Comparison of ENCODE assay signal across 10 cellular contexts in genomic region chr2:159287733-159288132, GRCh38. TPM values are rescaled to one million over a fixed set of nuclear protein-coding genes. Genes with fewer than 3 reads are reported as not detected.
DNase-seq lines count a peak whose midpoint lies in the region; ATAC-seq and TF ChIP-seq lines count a peak whose summit lies in the region.
"Had no signal": no experiment of that assay in that cellular context is flagged by ENCODE, and none has a peak within 500 bp of the region (broad histone marks: within the 10 kb centered on the region; RNA-seq: fewer than 3 reads in every experiment).

No MANE protein-coding gene starts in this region.

- H3K4me3 Mint-ChIP-seq in CD4-positive, alpha-beta memory T cell, result peak overlapping the region in 7 of 8 donors; percentile 20 to 90 (median 61)
- H3K4me3 Mint-ChIP-seq in brain, result peak overlapping the region; percentile 89 to 94 (median 93)

- CTCF ChIA-PET in CD4-positive, alpha-beta memory T cell (lab: Charles Lee; ENCODE audit: partially characterized antibody), result interaction anchor here (1.2 to 1.7 kb wide), 3 partner anchors 8 to 78 kb away, joined by 3 to 4 read pairs (median 4); no protein-coding TSS in a partner anchor

- H3K4me1 Mint-ChIP-seq in CD4-positive, alpha-beta memory T cell, result peaks cover 15 to 30% (median 23%) of the 10 kb centered on the region in 4 donors
- H3K4me1 Mint-ChIP-seq in brain, result peaks cover 43% of the 10 kb centered on the region

- H3K36me3 ChIP-seq in CD4-positive, alpha-beta memory T cell (ENCODE audit: insufficient read depth, low read length), result no peaks in the 10 kb centered on the region
- peaks cover 1% of the 10 kb centered on the region for H3K36me3 ChIP-seq in neuron (ENCODE audit: insufficient read depth, low read length)
- H3K36me3 ChIP-seq: MG63, upper lobe of left lung had no signal

- ATAC-seq in GM21737 (IDR thresholded peaks at IDR 0.05; ENCODE audit: unreplicated experiment), result no peak

- H3K4me3 ChIP-seq in CD4-positive, alpha-beta memory T cell (ENCODE audit: low read length in 2 of 2), result no peak overlapping the region
- no peak overlapping the region for H3K4me3 ChIP-seq in HL-60 (replicated peaks; ENCODE audit: insufficient read depth, low read length)
- H3K4me3 ChIP-seq in neuron (ENCODE audit: low read length), result peak overlapping the region; percentile 88

- no peaks in the 10 kb centered on the region for H3K9me3 ChIP-seq in CD4-positive, alpha-beta memory T cell (ENCODE audit: control insufficient read depth in 1 of 2, low read length in 2 of 2)
- H3K9me3 ChIP-seq in neuron (ENCODE audit: low read length), result peaks cover under 1% of the 10 kb centered on the region
- H3K9me3 ChIP-seq: MG63, upper lobe of left lung had no signal

- no peak overlapping the region for H3K27ac ChIP-seq in CD4-positive, alpha-beta memory T cell (ENCODE audit: low read depth, low read length)
- peak overlapping the region; percentile 87; the same call in 1 of the 2 replicates for H3K27ac ChIP-seq in HL-60 (replicated peaks)

- H2AFZ ChIP-seq in neuron (ENCODE audit: low read depth, low read length), result peak overlapping the region; percentile 100

- POLR2A ChIA-PET in CD4-positive, alpha-beta memory T cell (lab: Charles Lee; ENCODE audit: partially characterized antibody), result interaction anchor here (1.2 to 1.6 kb wide), 3 partner anchors 8 to 424 kb away, joined by 3 to 11 read pairs (median 3); partner anchors contain the start of gene MARCHF7

- DNase-seq in CD4-positive, alpha-beta memory T cell, result no peak
- DNase-seq in HL-60 (ENCODE audit: low read depth in 1 of 2, low spot score in 1 of 2) (no peak), superior temporal gyrus (ENCODE audit: extremely low spot score) (no peak), HCEC 1CT (no peak)
- DNase-seq: MG63, NCI-H524 treated with DMSO at 0.1 percent for 48 hours had no signal

- H3K36me3 Mint-ChIP-seq in CD4-positive, alpha-beta memory T cell, result peaks cover 0 to 1% of the 10 kb centered on the region in 2 donors
- H3K36me3 Mint-ChIP-seq in brain, result peaks cover 2% of the 10 kb centered on the region

- peaks cover 0 to 4% of the 10 kb centered on the region in 2 donors for H3K27me3 Mint-ChIP-seq in CD4-positive, alpha-beta memory T cell
- no peaks in the 10 kb centered on the region for H3K27me3 Mint-ChIP-seq in brain

- TF ChIP-seq CTCF in HL-60 (IDR thresholded peaks at IDR 0.05; ENCODE audit: insufficient read depth, low read length) (no peak), brain (conservative IDR thresholded peaks at IDR 0.05) (no peak)

- H3K27me3 ChIP-seq in CD4-positive, alpha-beta memory T cell (ENCODE audit: insufficient read depth, low read length), result no peaks in the 10 kb centered on the region
- H3K27me3 ChIP-seq in HL-60 (ENCODE audit: insufficient read depth, poor library complexity, severe bottlenecking), result no peaks in the 10 kb centered on the region
- no peaks in the 10 kb centered on the region for H3K27me3 ChIP-seq in neuron (ENCODE audit: insufficient read depth, low read length)
- H3K27me3 ChIP-seq: MG63, upper lobe of left lung had no signal

- no peaks in the 10 kb centered on the region for H3K9me3 Mint-ChIP-seq in CD4-positive, alpha-beta memory T cell
- peaks cover 0 to under 1% (median 0%) of the 10 kb centered on the region in 5 experiments for H3K9me3 Mint-ChIP-seq in brain

- H3K4me1 ChIP-seq in CD4-positive, alpha-beta memory T cell (ENCODE audit: insufficient read depth, low read length), result peaks cover 13% of the 10 kb centered on the region
- H3K4me1 ChIP-seq in neuron (ENCODE audit: insufficient read depth, low read length), result peaks cover 3% of the 10 kb centered on the region

- H3K27ac Mint-ChIP-seq in CD4-positive, alpha-beta memory T cell, result peak overlapping the region in 2 of 7 donors; percentile 34 to 82
- peak overlapping the region in 3 of 5 experiments; percentile 43 to 94 (median 87) for H3K27ac Mint-ChIP-seq in brain

- intact Hi-C loops in CD4-positive, alpha-beta memory T cell (cut with micrococcal nuclease), result loop anchor here (5.0 kb wide), 1 partner anchor 230 kb away; no protein-coding TSS in a partner anchor

RNA-seq across cellular contexts. Expression of gene WDSUB1, which starts 1.2 kb away (rescaled TPM):
- total RNA-seq in CD4-positive, alpha-beta memory T cell, result 1 to 10 TPM; 6.1 to 7.5 TPM
- polyA plus RNA-seq in CD4-positive, alpha-beta memory T cell, result 1 to 10 TPM; 5.8 to 7.6 TPM
- polyA plus RNA-seq in brain (ENCODE audit: insufficient read depth, low read depth, low replicate concordance), result 12.9 TPM
